15 cellular contexts compared by ENCODE assay signal in the genomic region with DNA sequence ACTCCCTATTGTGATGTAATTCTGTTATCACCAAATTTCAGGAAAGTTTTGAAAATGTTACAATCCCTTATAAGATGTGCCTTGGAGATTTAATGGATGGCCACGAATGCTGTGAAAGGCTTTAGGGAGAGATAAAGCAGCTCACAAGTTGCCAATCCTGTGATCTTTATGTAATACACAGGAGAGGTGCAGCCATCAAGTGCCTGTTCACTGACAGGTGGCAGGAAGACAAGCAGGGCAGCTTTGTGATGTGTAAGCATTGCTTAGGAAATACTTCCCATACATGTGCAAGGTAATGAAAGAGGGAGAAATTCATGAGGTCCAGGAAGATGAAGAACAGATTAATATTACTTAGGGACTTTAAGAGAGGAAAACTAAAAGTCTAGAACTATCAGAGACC.
"Had no signal": no experiment of that assay in that cellular context is flagged by ENCODE, and none has a peak within 500 bp of the region (broad histone marks: within the 10 kb centered on the region; RNA-seq: fewer than 3 reads in every experiment).

No MANE protein-coding gene starts in this region.

- H3K27me3 ChIP-seq: foreskin keratinocyte had no signal

- H3K27ac ChIP-seq: foreskin keratinocyte had no signal

- H3K4me1 ChIP-seq: foreskin keratinocyte had no signal

- ATAC-seq: activated T-cell treated with anti-CD3 and anti-CD28 coated beads, Interleukin-2, amount 50 U/mL, for 4 hours; foreskin keratinocyte; natural killer cell; stimulated activated memory B cell treated with anti-CD40 and anti-IgM and Interleukin-4, amounts not matched to agents 10 μg/mL and 1 μg/mL and 100 μg/mL, for 72 hours had no signal

- DNase-seq: activated CD4-positive, alpha-beta memory T cell treated with anti-CD3 and anti-CD28 coated beads, Interleukin-2, amount 10 ng/mL, durations not matched to agents 7 days and 5 days; activated CD4-positive, alpha-beta T cell treated with anti-CD3 and anti-CD28 coated beads for 4 hours; activated gamma-delta T cell treated with Interleukin-2 at 50 U/mL for 16 hours; activated T-cell treated with anti-CD3 and anti-CD28 coated beads, Interleukin-2, amount 50 U/mL, for 4 hours; amniotic stem cell; effector CD8-positive, alpha-beta T cell; foreskin keratinocyte; glutamatergic neuron; hypothalamus; kidney glomerular epithelial cell; mesendoderm; natural killer cell; nucleus accumbens; stimulated activated CD4-positive, alpha-beta T cell treated with anti-CD3 and anti-CD28 coated beads, Interleukin-2, amount 100 ng/mL, for 48 hours had no signal
